2 cellular contexts compared by ENCODE assay signal in the genomic region with DNA sequence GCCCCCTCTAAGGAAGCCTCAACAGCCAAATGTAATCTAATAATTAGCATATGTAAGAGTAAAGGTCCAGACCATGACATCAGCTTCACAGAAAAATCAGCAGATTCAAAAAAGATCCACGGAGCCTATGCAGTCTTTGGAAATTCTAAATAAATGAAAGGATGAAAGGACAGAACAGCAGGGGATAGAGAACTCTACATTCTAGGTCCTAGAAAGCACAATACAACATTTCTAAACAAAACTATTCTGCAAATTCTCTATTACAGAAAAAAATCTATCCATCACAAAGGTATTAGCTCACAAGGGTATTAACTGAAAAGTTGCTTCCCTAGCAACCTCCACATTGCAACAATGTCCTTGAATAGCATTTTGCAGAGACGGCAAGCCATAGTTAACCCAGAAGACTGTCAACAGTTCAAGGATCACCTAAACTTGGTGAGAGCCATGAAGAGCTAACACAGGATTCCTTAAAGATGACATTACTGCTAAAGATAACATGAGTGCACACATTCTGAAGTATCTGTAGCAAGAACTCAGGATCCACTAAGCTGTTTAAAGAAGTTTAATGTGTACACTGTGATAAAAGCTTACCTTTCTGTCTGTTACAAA.
TF ChIP-seq lines count a peak whose summit lies in the region.

No MANE protein-coding gene starts in this region.

TF ChIP-seq in GM23338, 12 proteins besides CTCF, POLR2A, EP300 and RAD21 (continues in another document):
- no peak for TF ChIP-seq EZH2phosphoT487 (IDR thresholded peaks at IDR 0.05; ENCODE audit: unreplicated experiment)
- TF ChIP-seq JUNB (IDR thresholded peaks at IDR 0.05; ENCODE audit: unreplicated experiment), result no peak
- TF ChIP-seq, protein P1, sequence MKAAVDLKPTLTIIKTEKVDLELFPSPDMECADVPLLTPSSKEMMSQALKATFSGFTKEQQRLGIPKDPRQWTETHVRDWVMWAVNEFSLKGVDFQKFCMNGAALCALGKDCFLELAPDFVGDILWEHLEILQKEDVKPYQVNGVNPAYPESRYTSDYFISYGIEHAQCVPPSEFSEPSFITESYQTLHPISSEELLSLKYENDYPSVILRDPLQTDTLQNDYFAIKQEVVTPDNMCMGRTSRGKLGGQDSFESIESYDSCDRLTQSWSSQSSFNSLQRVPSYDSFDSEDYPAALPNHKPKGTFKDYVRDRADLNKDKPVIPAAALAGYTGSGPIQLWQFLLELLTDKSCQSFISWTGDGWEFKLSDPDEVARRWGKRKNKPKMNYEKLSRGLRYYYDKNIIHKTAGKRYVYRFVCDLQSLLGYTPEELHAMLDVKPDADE (IDR thresholded peaks at IDR 0.05), result no peak
- no peak for TF ChIP-seq POLR2AphosphoS5 (IDR thresholded peaks at IDR 0.05; ENCODE audit: low read depth)
- TF ChIP-seq ZNF462 (CRISPR knock-in tag; IDR thresholded peaks at IDR 0.05), result no peak
- TF ChIP-seq REST (IDR thresholded peaks at IDR 0.05; ENCODE audit: unreplicated experiment), result no peak
- TF ChIP-seq NANOG (IDR thresholded peaks at IDR 0.05; ENCODE audit: borderline replicate concordance), result no peak
- TF ChIP-seq CREB1 (CRISPR knock-in tag; IDR thresholded peaks at IDR 0.05; ENCODE audit: low read depth), result no peak
- no peak for TF ChIP-seq ZNF114 (CRISPR knock-in tag; IDR thresholded peaks at IDR 0.05)

TF ChIP-seq in HEK293T, 16 proteins besides CTCF, POLR2A, EP300 and RAD21:
- no peak for TF ChIP-seq ARNT (IDR thresholded peaks at IDR 0.05)
- no peak for TF ChIP-seq ZNF384 (IDR thresholded peaks at IDR 0.05)
- no peak for TF ChIP-seq FOXM1 (IDR thresholded peaks at IDR 0.05; ENCODE audit: borderline replicate concordance)
- no peak for TF ChIP-seq FOXK2 (IDR thresholded peaks at IDR 0.05)
